Comparison of ENCODE assay signal across 13 cellular contexts in the genomic region with DNA sequence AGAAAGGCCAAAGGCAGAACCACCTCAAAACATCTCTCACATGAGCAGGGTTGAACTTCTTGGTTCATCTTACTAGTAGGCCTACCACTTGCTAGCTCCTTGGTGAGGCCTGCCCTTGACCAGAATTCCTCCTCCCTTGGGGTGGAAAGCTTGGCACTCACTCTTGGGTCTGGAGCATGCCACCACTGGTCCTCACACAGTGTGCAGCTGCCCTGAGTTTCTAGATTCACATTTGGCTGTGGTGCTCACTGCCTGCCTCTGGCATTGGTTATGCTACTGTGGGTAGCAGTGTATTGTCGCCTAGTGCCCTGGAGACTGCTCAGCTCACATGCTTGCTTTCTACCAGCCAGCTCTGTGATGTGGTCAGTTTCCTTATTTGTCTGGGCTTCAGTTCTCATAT. TPM values are rescaled to one million over a fixed set of nuclear protein-coding genes. Genes with fewer than 3 reads are reported as not detected.
DNase-seq lines count a peak whose midpoint lies in the region; ATAC-seq and TF ChIP-seq lines count a peak whose summit lies in the region.
"Had no signal": no experiment of that assay in that cellular context is flagged by ENCODE, and none has a peak within 500 bp of the region (broad histone marks: within the 10 kb centered on the region; RNA-seq: fewer than 3 reads in every experiment).

No MANE protein-coding gene starts in this region.

- H3K27ac Mint-ChIP-seq in naive thymus-derived CD4-positive, alpha-beta T cell, result peak overlapping the region; percentile 92 to 99 (median 97)

- CTCF ChIA-PET in naive thymus-derived CD4-positive, alpha-beta T cell (lab: Charles Lee), result interaction anchor here (0.7 to 9.8 kb wide), 14 partner anchors 10 to 263 kb away, joined by 3 to 238 read pairs (median 5); partner anchors contain the start of genes DPH3 and OXNAD1

- TF ChIP-seq CTCF in dorsolateral prefrontal cortex (IDR thresholded peaks at IDR 0.05 in 54 of 56, conservative IDR thresholded peaks at IDR 0.05 in 2 of 56; ENCODE audit: low read depth in 1 of 56, partially characterized antibody in 56 of 56) (no peak), vagina (IDR thresholded peaks at IDR 0.05) (no peak)

- H3K9me3 ChIP-seq in naive thymus-derived CD4-positive, alpha-beta T cell (ENCODE audit: control insufficient read depth in 2 of 3, low read length in 3 of 3), result peaks cover 0 to 5% (median 0%) of the 10 kb centered on the region in 3 experiments
- H3K9me3 ChIP-seq in vagina, result no peaks in the 10 kb centered on the region
- H3K9me3 ChIP-seq: esophagus squamous epithelium had no signal

- no peak for TF ChIP-seq POLR2A in vagina (IDR thresholded peaks at IDR 0.05)

- H3K4me1 Mint-ChIP-seq in naive thymus-derived CD4-positive, alpha-beta T cell, result peaks cover 42 to 79% (median 54%) of the 10 kb centered on the region in 7 donors

- intact Hi-C loops in Right ventricle myocardium inferior (cut with DNase I) (no loop called here), cardiac septum (cut with DNase I) (loop anchor here (5.0 kb wide), 2 partner anchors 84 to 244 kb away; no protein-coding TSS in a partner anchor), dorsolateral prefrontal cortex (cut with DNase I) (no loop called here), vagina (cut with DNase I) (no loop called here)
- intact Hi-C loops in naive thymus-derived CD4-positive, alpha-beta T cell (cut with micrococcal nuclease), result loop anchor here in 1 of 2 donors (5.0 kb wide), 3 partner anchors 179 to 864 kb away; no protein-coding TSS in a partner anchor

- POLR2A ChIA-PET in naive thymus-derived CD4-positive, alpha-beta T cell (lab: Charles Lee), result interaction anchor here (0.5 to 9.8 kb wide), 18 partner anchors 8 to 864 kb away, joined by 3 to 318 read pairs (median 4); partner anchors contain the start of genes DPH3, OXNAD1 and RFTN1

- H3K27me3 ChIP-seq in dorsolateral prefrontal cortex (no peaks in the 10 kb centered on the region), vagina (no peaks in the 10 kb centered on the region)
- H3K27me3 ChIP-seq in naive thymus-derived CD4-positive, alpha-beta T cell (ENCODE audit: control insufficient read depth in 2 of 2, insufficient read depth in 2 of 2, low read length in 2 of 2), result no peaks in the 10 kb centered on the region
- H3K27me3 ChIP-seq: esophagus squamous epithelium had no signal

- H3K27me3 Mint-ChIP-seq in naive thymus-derived CD4-positive, alpha-beta T cell, result no peaks in the 10 kb centered on the region

- peaks cover 12 to 74% (median 31%) of the 10 kb centered on the region in 5 donors for H3K36me3 Mint-ChIP-seq in naive thymus-derived CD4-positive, alpha-beta T cell

- ATAC-seq in Right ventricle myocardium inferior (peak; percentile 90), GM18861 (IDR thresholded peaks at IDR 0.05; ENCODE audit: unreplicated experiment) (no peak)
- no peak for ATAC-seq in naive thymus-derived CD4-positive, alpha-beta T cell
- ATAC-seq: HCT116 had no signal

- peaks cover 0 to 9% (median 4%) of the 10 kb centered on the region in 11 donors for H3K9me3 Mint-ChIP-seq in naive thymus-derived CD4-positive, alpha-beta T cell

- peak overlapping the region; percentile 87 to 99 (median 96) for H3K4me3 Mint-ChIP-seq in naive thymus-derived CD4-positive, alpha-beta T cell

- H3K27ac ChIP-seq in dorsolateral prefrontal cortex (peak overlapping the region in 37 of 59 donors; percentile 1 to 69 (median 31)), vagina (no peak overlapping the region)
- H3K27ac ChIP-seq in naive thymus-derived CD4-positive, alpha-beta T cell (ENCODE audit: low read depth, low read length), result peak overlapping the region; percentile 90

- no peak for DNase-seq in Right ventricle myocardium inferior (ENCODE audit: missing footprints)
- no peak for DNase-seq in cardiac septum (ENCODE audit: low spot score)
- DNase-seq in dorsolateral prefrontal cortex, result no peak
- DNase-seq in naive thymus-derived CD4-positive, alpha-beta T cell, result no peak
- DNase-seq in vagina (ENCODE audit: extremely low spot score in 2 of 2), result no peak
- no peak for DNase-seq in NCI-H2081 (lab: John Stamatoyannopoulos, UW)
- no peak for DNase-seq in NCI-H2107 treated with DMSO at 0.1 percent for 48 hours (lab: John Stamatoyannopoulos, UW; ENCODE audit: unreplicated experiment)
- DNase-seq: DMS79 treated with DMSO at 0.1 percent for 48 hours, esophagus squamous epithelium, NCI-H510A treated with DMSO at 0.1 percent for 48 hours had no signal

- H3K4me3 ChIP-seq in dorsolateral prefrontal cortex, result no peak overlapping the region
- H3K4me3 ChIP-seq in naive thymus-derived CD4-positive, alpha-beta T cell (ENCODE audit: low read length), result peak overlapping the region; percentile 67
- no peak overlapping the region for H3K4me3 ChIP-seq in vagina
- H3K4me3 ChIP-seq: smooth muscle cell had no signal

- H3K36me3 ChIP-seq in naive thymus-derived CD4-positive, alpha-beta T cell (ENCODE audit: control insufficient read depth in 2 of 3, insufficient read depth in 3 of 3, low read length in 3 of 3), result peaks cover 0 to 15% (median 0%) of the 10 kb centered on the region in 3 experiments
- H3K36me3 ChIP-seq in vagina, result peaks cover 0 to 7% of the 10 kb centered on the region in 2 donors

- peaks cover 27 to 62% of the 10 kb centered on the region in 2 donors for H3K4me1 ChIP-seq in naive thymus-derived CD4-positive, alpha-beta T cell (ENCODE audit: control insufficient read depth in 2 of 2, insufficient read depth in 2 of 2, low read length in 2 of 2)
- no peaks in the 10 kb centered on the region for H3K4me1 ChIP-seq in vagina

RNA-seq across cellular contexts. Expression of gene OXNAD1, which starts 23.7 kb away (rescaled TPM):
- total RNA-seq in Right ventricle myocardium inferior (17.2 TPM), cardiac septum (15.1 TPM), dorsolateral prefrontal cortex (10 to 100 TPM; 16.6 to 37.5 (median 26.2) TPM), vagina (30.0 TPM)
- 100 to 1,000 TPM in 4 of 5 experiments, 10 to 100 TPM in 1; 80.3 to 171 (median 152) TPM for total RNA-seq in naive thymus-derived CD4-positive, alpha-beta T cell
- polyA plus RNA-seq in naive thymus-derived CD4-positive, alpha-beta T cell, result 100 to 1,000 TPM; 132 to 134 TPM

RNA-seq across cellular contexts. Expression of gene DPH3, which starts 23.9 kb away (rescaled TPM):
- 20.5 TPM for total RNA-seq in Right ventricle myocardium inferior
- total RNA-seq in cardiac septum, result 23.1 TPM
- total RNA-seq in dorsolateral prefrontal cortex, result 10 to 100 TPM; 12.7 to 30.0 (median 19.6) TPM
- total RNA-seq in naive thymus-derived CD4-positive, alpha-beta T cell, result 10 to 100 TPM; 12.4 to 23.6 (median 15.7) TPM
- polyA plus RNA-seq in naive thymus-derived CD4-positive, alpha-beta T cell, result 10 to 100 TPM; 11.6 to 17.5 TPM
- 14.5 TPM for total RNA-seq in vagina
